20 cellular contexts compared by ENCODE assay signal in the genomic region with DNA sequence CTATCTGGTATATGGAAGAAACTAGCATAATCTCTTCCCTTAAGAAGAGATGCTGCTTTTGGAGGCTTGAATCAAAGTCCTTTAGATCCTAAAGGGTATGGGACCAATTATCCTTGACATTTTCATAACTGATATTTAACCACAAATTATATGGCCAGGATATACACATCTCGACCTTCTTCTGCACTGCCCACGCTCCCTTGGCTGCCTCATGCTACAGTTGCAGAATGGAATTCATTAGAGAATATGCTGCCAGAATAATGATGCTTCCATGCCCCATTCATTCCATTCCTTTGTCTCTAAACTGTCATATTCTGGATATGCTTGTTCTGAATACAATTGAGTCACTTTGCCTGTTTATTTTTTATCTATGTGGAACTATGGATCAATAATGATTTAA.
"Had no signal": no experiment of that assay in that cellular context is flagged by ENCODE, and none has a peak within 500 bp of the region (broad histone marks: within the 10 kb centered on the region; RNA-seq: fewer than 3 reads in every experiment).

No MANE protein-coding gene starts in this region.

- DNase-seq: cortex of kidney; effector memory CD4-positive, alpha-beta T cell; kidney; left cardiac atrium; left ventricle myocardium inferior; lower lobe of right lung; natural killer cell; posterior cingulate gyrus; spleen; stimulated activated CD4-positive, alpha-beta T cell treated with anti-CD3 and anti-CD28 coated beads, Interleukin-15, amount 100 ng/mL, for 24 hours; stimulated activated CD4-positive, alpha-beta T cell treated with anti-CD3 and anti-CD28 coated beads, Interleukin-1b, Interleukin-23, amount 100 ng/mL, for 48 hours; stimulated activated CD4-positive, alpha-beta T cell treated with anti-CD3 and anti-CD28 coated beads, Interleukin-4, amount 100 ng/mL, for 24 hours; stimulated activated naive B cell treated with anti-CD40 and anti-IgM and Interleukin-4, amounts not matched to agents 10 μg/mL and 1 μg/mL and 100 μg/mL, for 72 hours; stimulated activated naive CD8-positive, alpha-beta T cell treated with anti-CD3 and anti-CD28 coated beads, Interleukin-15, amount 100 ng/mL, for 72 hours; testis; upper lobe of right lung had no signal

- ATAC-seq: left cardiac atrium; lower lobe of right lung; natural killer cell; sciatic nerve; stimulated activated naive B cell treated with anti-CD40 and anti-IgM and Interleukin-4, amounts not matched to agents 10 μg/mL and 1 μg/mL and 100 μg/mL, for 72 hours; stimulated activated naive CD8-positive, alpha-beta T cell treated with anti-CD3 and anti-CD28 coated beads, Interleukin-15, amount 100 ng/mL, for 72 hours; upper lobe of right lung had no signal

- H3K4me3 ChIP-seq: esophagus muscularis mucosa, left ventricle myocardium inferior, lower lobe of right lung, spleen, testis, tibial nerve, upper lobe of right lung, vagina had no signal

- H3K27me3 ChIP-seq: esophagus muscularis mucosa, spleen, testis, tibial nerve, upper lobe of right lung, vagina had no signal

- H3K27ac ChIP-seq: esophagus muscularis mucosa, left ventricle myocardium inferior, lower lobe of right lung, spleen, testis, tibial nerve, upper lobe of right lung, vagina had no signal

- H3K36me3 ChIP-seq: left ventricle myocardium inferior, lower lobe of right lung, spleen, upper lobe of right lung, vagina had no signal

- H3K9me3 ChIP-seq: esophagus muscularis mucosa, left ventricle myocardium inferior, lower lobe of right lung, spleen, testis, tibial nerve, upper lobe of right lung, vagina had no signal

- H3K4me1 ChIP-seq: left ventricle myocardium inferior, lower lobe of right lung, spleen, testis, upper lobe of right lung, vagina had no signal
